ENCODE assay signal across 1 cellular context in the genomic region with DNA sequence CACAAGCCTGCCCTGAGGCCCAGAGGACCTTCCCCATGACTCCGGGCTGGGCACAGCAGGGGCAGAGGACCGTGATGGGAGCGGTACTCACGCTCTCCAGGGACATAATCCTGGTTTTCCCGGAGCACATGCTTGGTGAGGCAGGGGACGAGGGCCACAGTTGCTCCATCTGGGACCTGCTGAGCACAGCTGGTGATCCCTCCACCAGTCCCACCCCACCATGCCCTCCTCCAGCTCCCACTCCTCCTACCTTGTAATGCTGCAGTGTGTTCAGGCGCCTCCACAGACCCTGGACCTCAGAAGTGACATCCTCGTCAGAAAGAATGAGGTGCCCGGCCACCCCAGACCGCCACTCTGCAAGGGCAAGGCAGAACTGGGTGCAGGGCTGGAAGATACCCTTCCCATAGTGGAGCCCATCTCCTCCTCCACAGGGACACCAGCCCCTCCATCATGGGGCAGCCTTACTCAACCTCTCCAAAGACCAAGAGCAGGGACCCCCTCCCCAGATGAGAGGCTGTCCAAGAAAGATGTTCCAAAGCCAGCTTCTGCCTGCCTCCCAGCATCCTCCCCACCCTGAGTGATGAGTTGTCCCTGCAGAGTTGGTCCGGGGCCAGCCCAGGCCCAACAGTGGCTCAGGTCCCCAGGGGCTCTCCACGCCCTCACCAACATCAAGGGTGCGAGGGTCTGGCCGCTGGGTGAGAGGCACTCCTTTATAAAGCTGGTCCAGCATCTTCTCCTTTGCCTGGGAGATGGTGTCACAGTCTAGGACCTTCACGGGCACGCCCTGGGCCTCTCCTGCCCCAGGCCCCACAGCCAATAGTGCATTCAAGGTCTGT.
TF ChIP-seq lines count a peak whose summit lies in the region.

No MANE protein-coding gene starts in this region.

TF ChIP-seq in SK-N-SH treated with all-trans-retinoic acid at 6 μM for 48 hours, 23 proteins besides CTCF, POLR2A, EP300 and RAD21 (continued from another document):
- TF ChIP-seq, protein P1, sequence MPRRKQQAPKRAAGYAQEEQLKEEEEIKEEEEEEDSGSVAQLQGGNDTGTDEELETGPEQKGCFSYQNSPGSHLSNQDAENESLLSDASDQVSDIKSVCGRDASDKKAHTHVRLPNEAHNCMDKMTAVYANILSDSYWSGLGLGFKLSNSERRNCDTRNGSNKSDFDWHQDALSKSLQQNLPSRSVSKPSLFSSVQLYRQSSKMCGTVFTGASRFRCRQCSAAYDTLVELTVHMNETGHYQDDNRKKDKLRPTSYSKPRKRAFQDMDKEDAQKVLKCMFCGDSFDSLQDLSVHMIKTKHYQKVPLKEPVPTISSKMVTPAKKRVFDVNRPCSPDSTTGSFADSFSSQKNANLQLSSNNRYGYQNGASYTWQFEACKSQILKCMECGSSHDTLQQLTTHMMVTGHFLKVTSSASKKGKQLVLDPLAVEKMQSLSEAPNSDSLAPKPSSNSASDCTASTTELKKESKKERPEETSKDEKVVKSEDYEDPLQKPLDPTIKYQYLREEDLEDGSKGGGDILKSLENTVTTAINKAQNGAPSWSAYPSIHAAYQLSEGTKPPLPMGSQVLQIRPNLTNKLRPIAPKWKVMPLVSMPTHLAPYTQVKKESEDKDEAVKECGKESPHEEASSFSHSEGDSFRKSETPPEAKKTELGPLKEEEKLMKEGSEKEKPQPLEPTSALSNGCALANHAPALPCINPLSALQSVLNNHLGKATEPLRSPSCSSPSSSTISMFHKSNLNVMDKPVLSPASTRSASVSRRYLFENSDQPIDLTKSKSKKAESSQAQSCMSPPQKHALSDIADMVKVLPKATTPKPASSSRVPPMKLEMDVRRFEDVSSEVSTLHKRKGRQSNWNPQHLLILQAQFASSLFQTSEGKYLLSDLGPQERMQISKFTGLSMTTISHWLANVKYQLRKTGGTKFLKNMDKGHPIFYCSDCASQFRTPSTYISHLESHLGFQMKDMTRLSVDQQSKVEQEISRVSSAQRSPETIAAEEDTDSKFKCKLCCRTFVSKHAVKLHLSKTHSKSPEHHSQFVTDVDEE (CRISPR knock-in tag; IDR thresholded peaks at IDR 0.05), result no peak
- TF ChIP-seq ZNF8 (CRISPR knock-in tag; IDR thresholded peaks at IDR 0.05), result no peak
